1 cellular context compared by ENCODE assay signal in the genomic region with DNA sequence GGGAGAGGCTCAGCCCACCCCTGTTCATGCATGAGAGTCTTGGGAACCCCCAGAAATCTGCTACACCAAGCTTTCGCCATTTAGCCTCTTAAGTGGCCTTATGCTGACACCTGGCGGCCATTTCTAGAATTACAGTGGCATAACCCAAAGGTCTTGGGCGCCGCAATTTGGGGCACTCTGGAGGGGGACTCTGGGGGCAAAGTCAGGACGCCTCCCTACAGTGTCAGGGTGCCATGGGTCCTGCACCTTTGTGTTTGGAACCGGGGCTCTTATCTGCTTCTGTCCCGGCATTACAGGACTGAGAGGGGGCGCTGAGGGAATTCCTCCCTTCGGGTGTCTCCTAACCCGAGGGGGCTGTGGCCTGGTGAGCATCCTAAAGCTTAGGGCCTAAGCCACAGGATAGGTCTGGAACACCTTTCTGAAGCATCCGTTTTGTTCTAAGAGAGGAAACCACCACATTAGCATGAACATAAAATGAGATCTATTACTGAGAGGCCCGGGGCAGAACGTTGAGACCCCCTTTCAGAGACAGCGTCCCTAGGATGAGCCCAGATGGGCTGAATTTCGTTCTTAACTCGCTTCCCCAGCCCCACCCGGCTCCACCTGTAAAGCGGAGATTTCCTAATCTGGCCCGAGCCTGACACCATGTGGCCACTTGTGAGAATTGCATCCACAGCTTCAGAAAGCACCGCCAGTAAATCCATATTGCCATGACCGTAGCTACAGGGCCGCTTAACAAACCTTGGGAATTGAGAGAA.
TF ChIP-seq lines count a peak whose summit lies in the region.

No MANE protein-coding gene starts in this region.

TF ChIP-seq in GM23338, 12 proteins besides CTCF, POLR2A, EP300 and RAD21 (continued from another document):
- TF ChIP-seq, protein P1, sequence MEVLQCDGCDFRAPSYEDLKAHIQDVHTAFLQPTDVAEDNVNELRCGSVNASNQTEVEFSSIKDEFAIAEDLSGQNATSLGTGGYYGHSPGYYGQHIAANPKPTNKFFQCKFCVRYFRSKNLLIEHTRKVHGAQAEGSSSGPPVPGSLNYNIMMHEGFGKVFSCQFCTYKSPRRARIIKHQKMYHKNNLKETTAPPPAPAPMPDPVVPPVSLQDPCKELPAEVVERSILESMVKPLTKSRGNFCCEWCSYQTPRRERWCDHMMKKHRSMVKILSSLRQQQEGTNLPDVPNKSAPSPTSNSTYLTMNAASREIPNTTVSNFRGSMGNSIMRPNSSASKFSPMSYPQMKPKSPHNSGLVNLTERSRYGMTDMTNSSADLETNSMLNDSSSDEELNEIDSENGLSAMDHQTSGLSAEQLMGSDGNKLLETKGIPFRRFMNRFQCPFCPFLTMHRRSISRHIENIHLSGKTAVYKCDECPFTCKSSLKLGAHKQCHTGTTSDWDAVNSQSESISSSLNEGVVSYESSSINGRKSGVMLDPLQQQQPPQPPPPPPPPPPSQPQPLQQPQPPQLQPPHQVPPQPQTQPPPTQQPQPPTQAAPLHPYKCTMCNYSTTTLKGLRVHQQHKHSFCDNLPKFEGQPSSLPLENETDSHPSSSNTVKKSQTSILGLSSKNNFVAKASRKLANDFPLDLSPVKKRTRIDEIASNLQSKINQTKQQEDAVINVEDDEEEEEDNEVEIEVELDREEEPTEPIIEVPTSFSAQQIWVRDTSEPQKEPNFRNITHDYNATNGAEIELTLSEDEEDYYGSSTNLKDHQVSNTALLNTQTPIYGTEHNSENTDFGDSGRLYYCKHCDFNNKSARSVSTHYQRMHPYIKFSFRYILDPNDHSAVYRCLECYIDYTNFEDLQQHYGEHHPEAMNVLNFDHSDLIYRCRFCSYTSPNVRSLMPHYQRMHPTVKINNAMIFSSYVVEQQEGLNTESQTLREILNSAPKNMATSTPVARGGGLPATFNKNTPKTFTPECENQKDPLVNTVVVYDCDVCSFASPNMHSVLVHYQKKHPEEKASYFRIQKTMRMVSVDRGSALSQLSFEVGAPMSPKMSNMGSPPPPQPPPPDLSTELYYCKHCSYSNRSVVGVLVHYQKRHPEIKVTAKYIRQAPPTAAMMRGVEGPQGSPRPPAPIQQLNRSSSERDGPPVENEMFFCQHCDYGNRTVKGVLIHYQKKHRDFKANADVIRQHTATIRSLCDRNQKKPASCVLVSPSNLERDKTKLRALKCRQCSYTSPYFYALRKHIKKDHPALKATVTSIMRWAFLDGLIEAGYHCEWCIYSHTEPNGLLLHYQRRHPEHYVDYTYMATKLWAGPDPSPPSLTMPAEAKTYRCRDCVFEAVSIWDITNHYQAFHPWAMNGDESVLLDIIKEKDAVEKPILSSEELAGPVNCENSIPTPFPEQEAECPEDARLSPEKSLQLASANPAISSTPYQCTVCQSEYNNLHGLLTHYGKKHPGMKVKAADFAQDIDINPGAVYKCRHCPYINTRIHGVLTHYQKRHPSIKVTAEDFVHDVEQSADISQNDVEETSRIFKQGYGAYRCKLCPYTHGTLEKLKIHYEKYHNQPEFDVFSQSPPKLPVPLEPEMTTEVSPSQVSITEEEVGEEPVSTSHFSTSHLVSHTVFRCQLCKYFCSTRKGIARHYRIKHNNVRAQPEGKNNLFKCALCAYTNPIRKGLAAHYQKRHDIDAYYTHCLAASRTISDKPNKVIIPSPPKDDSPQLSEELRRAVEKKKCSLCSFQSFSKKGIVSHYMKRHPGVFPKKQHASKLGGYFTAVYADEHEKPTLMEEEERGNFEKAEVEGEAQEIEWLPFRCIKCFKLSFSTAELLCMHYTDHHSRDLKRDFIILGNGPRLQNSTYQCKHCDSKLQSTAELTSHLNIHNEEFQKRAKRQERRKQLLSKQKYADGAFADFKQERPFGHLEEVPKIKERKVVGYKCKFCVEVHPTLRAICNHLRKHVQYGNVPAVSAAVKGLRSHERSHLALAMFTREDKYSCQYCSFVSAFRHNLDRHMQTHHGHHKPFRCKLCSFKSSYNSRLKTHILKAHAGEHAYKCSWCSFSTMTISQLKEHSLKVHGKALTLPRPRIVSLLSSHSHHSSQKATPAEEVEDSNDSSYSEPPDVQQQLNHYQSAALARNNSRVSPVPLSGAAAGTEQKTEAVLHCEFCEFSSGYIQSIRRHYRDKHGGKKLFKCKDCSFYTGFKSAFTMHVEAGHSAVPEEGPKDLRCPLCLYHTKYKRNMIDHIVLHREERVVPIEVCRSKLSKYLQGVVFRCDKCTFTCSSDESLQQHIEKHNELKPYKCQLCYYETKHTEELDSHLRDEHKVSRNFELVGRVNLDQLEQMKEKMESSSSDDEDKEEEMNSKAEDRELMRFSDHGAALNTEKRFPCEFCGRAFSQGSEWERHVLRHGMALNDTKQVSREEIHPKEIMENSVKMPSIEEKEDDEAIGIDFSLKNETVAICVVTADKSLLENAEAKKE (CRISPR knock-in tag; IDR thresholded peaks at IDR 0.05) = no peak
- TF ChIP-seq NANOG (IDR thresholded peaks at IDR 0.05; ENCODE audit: borderline replicate concordance) (no peak), STAT1 (IDR thresholded peaks at IDR 0.05; ENCODE audit: unreplicated experiment) (no peak), EZH2 (IDR thresholded peaks at IDR 0.05; ENCODE audit: low read depth, unreplicated experiment) (no peak), POLR2AphosphoS5 (IDR thresholded peaks at IDR 0.05; ENCODE audit: low read depth) (no peak), CREB1 (CRISPR knock-in tag; IDR thresholded peaks at IDR 0.05; ENCODE audit: low read depth) (no peak), ETS1 (IDR thresholded peaks at IDR 0.05) (no peak), ZNF331 (CRISPR knock-in tag; IDR thresholded peaks at IDR 0.05; ENCODE audit: low read depth) (no peak), ZNF114 (CRISPR knock-in tag; IDR thresholded peaks at IDR 0.05) (no peak), JUNB (IDR thresholded peaks at IDR 0.05; ENCODE audit: unreplicated experiment) (no peak)
